2 cellular contexts compared by ENCODE assay signal in genomic region chr2:30144260-30144659, GRCh38.
TF ChIP-seq lines count a peak whose summit lies in the region.

No MANE protein-coding gene starts in this region.

TF ChIP-seq in HepG2, 621 proteins besides CTCF, POLR2A, EP300 and RAD21:
- TF ChIP-seq CHD4 (IDR thresholded peaks at IDR 0.05; ENCODE audit: borderline replicate concordance, low read length) (peak; percentile 69; the same call in 1 of the 2 replicates), ZNF362 (CRISPR knock-in tag; IDR thresholded peaks at IDR 0.05; ENCODE audit: borderline replicate concordance) (no peak), TEAD3 (CRISPR knock-in tag; optimal IDR thresholded peaks at IDR 0.05; ENCODE audit: borderline replicate concordance) (no peak), ZNF629 (CRISPR knock-in tag; conservative IDR thresholded peaks at IDR 0.05) (peak; percentile 73), ZNF782 (CRISPR knock-in tag; IDR thresholded peaks at IDR 0.05; ENCODE audit: borderline replicate concordance) (no peak)
- TF ChIP-seq, protein P1, sequence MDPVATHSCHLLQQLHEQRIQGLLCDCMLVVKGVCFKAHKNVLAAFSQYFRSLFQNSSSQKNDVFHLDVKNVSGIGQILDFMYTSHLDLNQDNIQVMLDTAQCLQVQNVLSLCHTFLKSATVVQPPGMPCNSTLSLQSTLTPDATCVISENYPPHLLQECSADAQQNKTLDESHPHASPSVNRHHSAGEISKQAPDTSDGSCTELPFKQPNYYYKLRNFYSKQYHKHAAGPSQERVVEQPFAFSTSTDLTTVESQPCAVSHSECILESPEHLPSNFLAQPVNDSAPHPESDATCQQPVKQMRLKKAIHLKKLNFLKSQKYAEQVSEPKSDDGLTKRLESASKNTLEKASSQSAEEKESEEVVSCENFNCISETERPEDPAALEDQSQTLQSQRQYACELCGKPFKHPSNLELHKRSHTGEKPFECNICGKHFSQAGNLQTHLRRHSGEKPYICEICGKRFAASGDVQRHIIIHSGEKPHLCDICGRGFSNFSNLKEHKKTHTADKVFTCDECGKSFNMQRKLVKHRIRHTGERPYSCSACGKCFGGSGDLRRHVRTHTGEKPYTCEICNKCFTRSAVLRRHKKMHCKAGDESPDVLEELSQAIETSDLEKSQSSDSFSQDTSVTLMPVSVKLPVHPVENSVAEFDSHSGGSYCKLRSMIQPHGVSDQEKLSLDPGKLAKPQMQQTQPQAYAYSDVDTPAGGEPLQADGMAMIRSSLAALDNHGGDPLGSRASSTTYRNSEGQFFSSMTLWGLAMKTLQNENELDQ (CRISPR knock-in tag; IDR thresholded peaks at IDR 0.05; ENCODE audit: borderline replicate concordance): no peak
TF ChIP-seq in HepG2: peak in this region for 2.

TF ChIP-seq in K562, 482 proteins besides CTCF, POLR2A, EP300 and RAD21:
- TF ChIP-seq RBM25 (IDR thresholded peaks at IDR 0.05; ENCODE audit: low read depth, low read length, severe bottlenecking): peak; percentile 94
- no peak for TF ChIP-seq RFX1 (IDR thresholded peaks at IDR 0.05)
- TF ChIP-seq SPI1 (IDR thresholded peaks at IDR 0.05; ENCODE audit: borderline replicate concordance, low read depth, low read length): no peak
- TF ChIP-seq ZNF76 (CRISPR knock-in tag; IDR thresholded peaks at IDR 0.05; ENCODE audit: borderline replicate concordance): no peak
- TF ChIP-seq MAFF (IDR thresholded peaks at IDR 0.05; ENCODE audit: low read length): no peak
- TF ChIP-seq SETDB1 (IDR thresholded peaks at IDR 0.05; ENCODE audit: low read length): no peak
- TF ChIP-seq ADNP (tag; IDR thresholded peaks at IDR 0.05): 0 out of 2 replicates have a peak, but pooled peaks have one; percentile 48
- TF ChIP-seq, protein P2, sequence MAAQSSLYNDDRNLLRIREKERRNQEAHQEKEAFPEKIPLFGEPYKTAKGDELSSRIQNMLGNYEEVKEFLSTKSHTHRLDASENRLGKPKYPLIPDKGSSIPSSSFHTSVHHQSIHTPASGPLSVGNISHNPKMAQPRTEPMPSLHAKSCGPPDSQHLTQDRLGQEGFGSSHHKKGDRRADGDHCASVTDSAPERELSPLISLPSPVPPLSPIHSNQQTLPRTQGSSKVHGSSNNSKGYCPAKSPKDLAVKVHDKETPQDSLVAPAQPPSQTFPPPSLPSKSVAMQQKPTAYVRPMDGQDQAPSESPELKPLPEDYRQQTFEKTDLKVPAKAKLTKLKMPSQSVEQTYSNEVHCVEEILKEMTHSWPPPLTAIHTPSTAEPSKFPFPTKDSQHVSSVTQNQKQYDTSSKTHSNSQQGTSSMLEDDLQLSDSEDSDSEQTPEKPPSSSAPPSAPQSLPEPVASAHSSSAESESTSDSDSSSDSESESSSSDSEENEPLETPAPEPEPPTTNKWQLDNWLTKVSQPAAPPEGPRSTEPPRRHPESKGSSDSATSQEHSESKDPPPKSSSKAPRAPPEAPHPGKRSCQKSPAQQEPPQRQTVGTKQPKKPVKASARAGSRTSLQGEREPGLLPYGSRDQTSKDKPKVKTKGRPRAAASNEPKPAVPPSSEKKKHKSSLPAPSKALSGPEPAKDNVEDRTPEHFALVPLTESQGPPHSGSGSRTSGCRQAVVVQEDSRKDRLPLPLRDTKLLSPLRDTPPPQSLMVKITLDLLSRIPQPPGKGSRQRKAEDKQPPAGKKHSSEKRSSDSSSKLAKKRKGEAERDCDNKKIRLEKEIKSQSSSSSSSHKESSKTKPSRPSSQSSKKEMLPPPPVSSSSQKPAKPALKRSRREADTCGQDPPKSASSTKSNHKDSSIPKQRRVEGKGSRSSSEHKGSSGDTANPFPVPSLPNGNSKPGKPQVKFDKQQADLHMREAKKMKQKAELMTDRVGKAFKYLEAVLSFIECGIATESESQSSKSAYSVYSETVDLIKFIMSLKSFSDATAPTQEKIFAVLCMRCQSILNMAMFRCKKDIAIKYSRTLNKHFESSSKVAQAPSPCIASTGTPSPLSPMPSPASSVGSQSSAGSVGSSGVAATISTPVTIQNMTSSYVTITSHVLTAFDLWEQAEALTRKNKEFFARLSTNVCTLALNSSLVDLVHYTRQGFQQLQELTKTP (IDR thresholded peaks at IDR 0.05; ENCODE audit: low read depth in 1 of 2, partially characterized antibody in 2 of 2): no peak
- no peak for TF ChIP-seq MIER1 (IDR thresholded peaks at IDR 0.05; ENCODE audit: low read depth)
- no peak for TF ChIP-seq KAT8 (IDR thresholded peaks at IDR 0.05; ENCODE audit: low read depth)
- TF ChIP-seq SUPT5H (IDR thresholded peaks at IDR 0.05): no peak
- TF ChIP-seq SNRNP70 (optimal IDR thresholded peaks at IDR 0.05; ENCODE audit: low read depth, low read length): no peak
- no peak for TF ChIP-seq ETV1 (tag; conservative IDR thresholded peaks at IDR 0.05; ENCODE audit: low read depth)
- no peak for TF ChIP-seq ERF (CRISPR knock-in tag; IDR thresholded peaks at IDR 0.05)
- 0 out of 4 replicates have a peak, but pooled peaks of 1 of the 2 experiments have one; percentile 38 for TF ChIP-seq KDM1A (IDR thresholded peaks at IDR 0.05)
- TF ChIP-seq PBX2 (CRISPR knock-in tag; IDR thresholded peaks at IDR 0.05; ENCODE audit: low read depth): no peak
- no peak for TF ChIP-seq PBX2 (tag; conservative IDR thresholded peaks at IDR 0.05; ENCODE audit: low read depth)
- TF ChIP-seq SRSF3 (IDR thresholded peaks at IDR 0.05; ENCODE audit: insufficient read depth, low read length): no peak
- TF ChIP-seq, protein P3, sequence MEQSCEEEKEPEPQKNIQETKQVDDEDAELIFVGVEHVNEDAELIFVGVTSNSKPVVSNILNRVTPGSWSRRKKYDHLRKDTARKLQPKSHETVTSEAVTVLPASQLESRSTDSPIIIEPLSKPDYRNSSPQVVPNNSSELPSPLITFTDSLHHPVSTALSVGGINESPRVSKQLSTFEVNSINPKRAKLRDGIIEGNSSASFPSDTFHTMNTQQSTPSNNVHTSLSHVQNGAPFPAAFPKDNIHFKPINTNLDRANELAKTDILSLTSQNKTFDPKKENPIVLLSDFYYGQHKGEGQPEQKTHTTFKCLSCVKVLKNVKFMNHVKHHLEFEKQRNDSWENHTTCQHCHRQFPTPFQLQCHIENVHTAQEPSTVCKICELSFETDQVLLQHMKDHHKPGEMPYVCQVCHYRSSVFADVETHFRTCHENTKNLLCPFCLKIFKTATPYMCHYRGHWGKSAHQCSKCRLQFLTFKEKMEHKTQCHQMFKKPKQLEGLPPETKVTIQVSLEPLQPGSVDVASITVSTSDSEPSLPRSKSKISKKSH (CRISPR knock-in tag; IDR thresholded peaks at IDR 0.05): no peak
- peak; percentile 31; the same call in 1 of the 2 replicates for TF ChIP-seq BCOR (IDR thresholded peaks at IDR 0.05)
- TF ChIP-seq ZNF140 (CRISPR knock-in tag; IDR thresholded peaks at IDR 0.05): no peak
- TF ChIP-seq HSF4 (CRISPR knock-in tag; IDR thresholded peaks at IDR 0.05; ENCODE audit: borderline replicate concordance): no peak
TF ChIP-seq in K562: peak in this region for 4.
